In genomic region chr17:1375615-1376014, GRCh38 we compare ENCODE assay signal across 14 cellular contexts. TPM values are rescaled to one million over a fixed set of nuclear protein-coding genes. Genes with fewer than 3 reads are reported as not detected.
DNase-seq lines count a peak whose midpoint lies in the region; ATAC-seq and TF ChIP-seq lines count a peak whose summit lies in the region.
"Had no signal": no experiment of that assay in that cellular context is flagged by ENCODE, and none has a peak within 500 bp of the region (broad histone marks: within the 10 kb centered on the region; RNA-seq: fewer than 3 reads in every experiment).

No MANE protein-coding gene starts in this region.

- H3K27me3 Mint-ChIP-seq in brain: no peaks in the 10 kb centered on the region

- no peak for TF ChIP-seq POLR2A in tibial nerve (IDR thresholded peaks at IDR 0.05)

- H4K91ac ChIP-seq in trophoblast cell (ENCODE audit: low read depth, low read length): no peak overlapping the region

- no peaks in the 10 kb centered on the region for H3K79me1 ChIP-seq in trophoblast cell (ENCODE audit: low read length)

- CTCF ChIA-PET in HEK293 (lab: Yijun Ruan, JAX): interaction anchor here (0.7 to 2.2 kb wide), 3 partner anchors 10 to 15 kb away, joined by 4 to 29 read pairs (median 13); no protein-coding TSS in a partner anchor
- CTCF ChIA-PET in SK-N-SH (lab: Yijun Ruan, JAX): interaction anchor here (8.4 kb wide), 1 partner anchor 10 kb away, joined by 93 read pairs; no protein-coding TSS in a partner anchor

- no peak overlapping the region for H2AK5ac ChIP-seq in trophoblast cell (ENCODE audit: low read length)

- no peak for TF ChIP-seq CTCF in HEK293 (tag by site-specific recombination; IDR thresholded peaks at IDR 0.05)
- TF ChIP-seq CTCF in brain (conservative IDR thresholded peaks at IDR 0.05): no peak
- TF ChIP-seq CTCF in SK-N-SH (IDR thresholded peaks at IDR 0.05): no peak
- no peak for TF ChIP-seq CTCF in tibial nerve (IDR thresholded peaks at IDR 0.05)

- peak overlapping the region in 3 of 5 experiments; percentile 40 to 85 (median 81) for H3K27ac Mint-ChIP-seq in brain

- no peak for ATAC-seq in GM18858 (IDR thresholded peaks at IDR 0.05; ENCODE audit: unreplicated experiment)

- H3K4ac ChIP-seq in trophoblast cell (ENCODE audit: low read depth, low read length): peak overlapping the region; percentile 98

- H4K12ac ChIP-seq in trophoblast cell (ENCODE audit: low read depth, low read length): no peak overlapping the region

- H2BK12ac ChIP-seq in trophoblast cell (ENCODE audit: low read length): no peak overlapping the region

- no peaks in the 10 kb centered on the region for H3K9me2 ChIP-seq in SK-N-SH

- peak overlapping the region; percentile 4 to 58 (median 37); a peak in 13 of 22 replicates for H3K4me2 ChIP-seq in BLaER1 treated with 17β-estradiol and CSF1 and Interleukin-3, amounts not matched to agents 10 nM and 100 nM
- no peak overlapping the region for H3K4me2 ChIP-seq in trophoblast cell (ENCODE audit: low read length)
- H3K4me2 ChIP-seq in SK-N-SH: no peak overlapping the region

- no peak overlapping the region for H3K23ac ChIP-seq in trophoblast cell (ENCODE audit: low read length)

- no peaks in the 10 kb centered on the region for H3K9me3 ChIP-seq in BLaER1 treated with 17β-estradiol and CSF1 and Interleukin-3, amounts not matched to agents 10 nM and 100 nM (replicated peaks in 1 of 11)
- H3K9me3 ChIP-seq in HEK293 (ENCODE audit: control insufficient read depth, insufficient read depth, low read depth, low read length) (no peaks in the 10 kb centered on the region), trophoblast cell (ENCODE audit: insufficient read depth, low read depth, low read length) (peaks cover 2% of the 10 kb centered on the region), SK-N-SH (no peaks in the 10 kb centered on the region), tibial nerve (no peaks in the 10 kb centered on the region)
- H3K9me3 ChIP-seq: MG63 had no signal

- POLR2A ChIA-PET in HEK293 (lab: Yijun Ruan, JAX): no interaction called here
- POLR2A ChIA-PET in SK-N-SH (lab: Yijun Ruan, JAX): no interaction called here

- peaks cover 76 to 100% (median 90%) of the 10 kb centered on the region in 10 experiments for H3K4me1 ChIP-seq in BLaER1 treated with 17β-estradiol and CSF1 and Interleukin-3, amounts not matched to agents 10 nM and 100 nM
- H3K4me1 ChIP-seq in HEK293 (ENCODE audit: control insufficient read depth, insufficient read depth, low read length) (peaks cover 67% of the 10 kb centered on the region), trophoblast cell (ENCODE audit: control insufficient read depth in 1 of 2, insufficient read depth in 2 of 2, low read length in 2 of 2) (peaks cover 8 to 11% of the 10 kb centered on the region in 2 experiments), SK-N-SH (ENCODE audit: control insufficient read depth in 1 of 2, insufficient read depth in 2 of 2, low read depth in 1 of 2, low read length in 1 of 2) (peaks cover 4 to 34% of the 10 kb centered on the region in 2 experiments; a peak in 2 of 4 replicates), tibial nerve (peaks cover 0 to 99% (median 68%) of the 10 kb centered on the region in 4 donors)

- H3K4me3 Mint-ChIP-seq in brain: peak overlapping the region in 1 of 5 experiments; percentile 66

- H3F3A ChIP-seq in SK-N-SH (replicated peaks; ENCODE audit: insufficient read depth): peaks cover 38% of the 10 kb centered on the region

- no CpG with 5 or more reads among the region's 2 CpGs for WGBS in trophoblast cell (ENCODE audit: extremely low coverage, insufficient coverage, insufficient read length)
- WGBS in SK-N-SH (ENCODE audit: low lambda C conversion rate): 45% methylated on average over 2 of the region's 2 CpGs
- WGBS in tibial nerve, 2 donors: 16 to 19% methylated on average over 2 of the region's 2 CpGs

- H3K9me3 Mint-ChIP-seq in brain: no peaks in the 10 kb centered on the region

- H2BK120ac ChIP-seq in trophoblast cell (ENCODE audit: insufficient read depth, low read length, poor library complexity): no peak overlapping the region

- H3K36me3 Mint-ChIP-seq in brain: peaks cover 72% of the 10 kb centered on the region

- peak overlapping the region in 5 of 11 experiments; percentile 1 to 30 (median 5); a peak in 4 of 22 replicates for H3K27ac ChIP-seq in BLaER1 treated with 17β-estradiol and CSF1 and Interleukin-3, amounts not matched to agents 10 nM and 100 nM
- peak overlapping the region; percentile 27; the same call in 1 of the 2 replicates for H3K27ac ChIP-seq in HEK293 (ENCODE audit: extremely low read depth, low read depth, low read length)
- H3K27ac ChIP-seq in trophoblast cell (ENCODE audit: low read depth, low read length): no peak overlapping the region
- no peak overlapping the region for H3K27ac ChIP-seq in SK-N-SH (ENCODE audit: low read depth in 2 of 2, low read length in 1 of 2)
- H3K27ac ChIP-seq in tibial nerve: peak overlapping the region in 2 of 4 donors; percentile 68 to 71

- H3K18ac ChIP-seq in trophoblast cell (ENCODE audit: low read length): no peak overlapping the region

- H3K79me2 ChIP-seq in trophoblast cell (ENCODE audit: control insufficient read depth, insufficient read depth, low read length, poor library complexity): peaks cover 40% of the 10 kb centered on the region
- peaks cover 100% of the 10 kb centered on the region for H3K79me2 ChIP-seq in SK-N-SH (ENCODE audit: insufficient read depth)

- TF ChIP-seq EP300 in SK-N-SH (IDR thresholded peaks at IDR 0.05; ENCODE audit: borderline replicate concordance in 1 of 2, low read depth in 1 of 2, low read length in 1 of 2): no peak
- TF ChIP-seq EP300 in tibial nerve (IDR thresholded peaks at IDR 0.05): no peak

- no peak overlapping the region for H2BK5ac ChIP-seq in trophoblast cell (ENCODE audit: low read depth, low read length, poor library complexity)

- TF ChIP-seq RAD21 in SK-N-SH (IDR thresholded peaks at IDR 0.05; ENCODE audit: low read length): no peak

- H3K36me3 ChIP-seq in BLaER1 treated with 17β-estradiol and CSF1 and Interleukin-3, amounts not matched to agents 10 nM and 100 nM: peaks cover 53 to 100% (median 88%) of the 10 kb centered on the region in 11 experiments
- H3K36me3 ChIP-seq in HEK293 (ENCODE audit: control insufficient read depth in 2 of 2, insufficient read depth in 1 of 2, low read length in 2 of 2): peaks cover 27 to 41% of the 10 kb centered on the region in 2 experiments; a peak in 2 of 3 replicates
- peaks cover 9 to 12% of the 10 kb centered on the region in 2 experiments for H3K36me3 ChIP-seq in trophoblast cell (ENCODE audit: control insufficient read depth in 1 of 2, insufficient read depth in 2 of 2, low read length in 2 of 2)
- H3K36me3 ChIP-seq in SK-N-SH (replicated peaks in 1 of 2; ENCODE audit: control insufficient read depth in 1 of 2, insufficient read depth in 2 of 2, low read length in 1 of 2): peaks cover 2 to 18% of the 10 kb centered on the region in 2 experiments
- peaks cover 0 to 4% (median 0%) of the 10 kb centered on the region in 3 donors for H3K36me3 ChIP-seq in tibial nerve

- no peak overlapping the region for H3K14ac ChIP-seq in trophoblast cell (ENCODE audit: low read length)

- peaks cover 77% of the 10 kb centered on the region for H3K4me1 Mint-ChIP-seq in brain

- H4K20me1 ChIP-seq in BLaER1 treated with 17β-estradiol and CSF1 and Interleukin-3, amounts not matched to agents 10 nM and 100 nM: peaks cover 100% of the 10 kb centered on the region in 11 experiments
- H4K20me1 ChIP-seq in SK-N-SH (ENCODE audit: insufficient read depth): peaks cover 100% of the 10 kb centered on the region

- H4K8ac ChIP-seq in trophoblast cell (ENCODE audit: low read depth, low read length): no peak overlapping the region

- DNase-seq in trophoblast cell (no peak), SK-N-SH (no peak), nucleus accumbens (lab: John Stamatoyannopoulos, UW) (no peak), tibial nerve (ENCODE audit: low spot score in 2 of 2) (no peak)
- DNase-seq: activated CD4-positive, alpha-beta T cell treated with anti-CD3 and anti-CD28 coated beads for 1 hour; erythroblast; MG63; NCI-H510A; SIG-M5; stimulated activated CD4-positive, alpha-beta T cell treated with anti-CD3 and anti-CD28 coated beads, Interleukin-2, amount 100 ng/mL, for 48 hours had no signal

- H3K9ac ChIP-seq in BLaER1 treated with 17β-estradiol and CSF1 and Interleukin-3, amounts not matched to agents 10 nM and 100 nM: peak overlapping the region in 2 of 11 experiments; percentile 51 to 53; a peak in 2 of 22 replicates
- H3K9ac ChIP-seq in trophoblast cell (ENCODE audit: low read length): no peak overlapping the region
- no peak overlapping the region for H3K9ac ChIP-seq in SK-N-SH

- H3K27me3 ChIP-seq in BLaER1 treated with 17β-estradiol and CSF1 and Interleukin-3, amounts not matched to agents 10 nM and 100 nM: no peaks in the 10 kb centered on the region
- H3K27me3 ChIP-seq in trophoblast cell (ENCODE audit: insufficient read depth, low read length): no peaks in the 10 kb centered on the region
- H3K27me3 ChIP-seq in SK-N-SH (ENCODE audit: insufficient read depth): no peaks in the 10 kb centered on the region
- H3K27me3 ChIP-seq in tibial nerve: no peaks in the 10 kb centered on the region
- H3K27me3 ChIP-seq: MG63 had no signal

- H3K4me3 ChIP-seq in BLaER1 treated with 17β-estradiol and CSF1 and Interleukin-3, amounts not matched to agents 10 nM and 100 nM: no peak overlapping the region
- no peak overlapping the region for H3K4me3 ChIP-seq in HEK293 (ENCODE audit: low read depth, low read length)
- no peak overlapping the region for H3K4me3 ChIP-seq in trophoblast cell (ENCODE audit: low read depth, low read length)
- no peak overlapping the region for H3K4me3 ChIP-seq in SK-N-SH (ENCODE audit: low read depth in 2 of 2, low read length in 1 of 2)
- no peak overlapping the region for H3K4me3 ChIP-seq in tibial nerve
- H3K4me3 ChIP-seq: MG63 had no signal

- H2AFZ ChIP-seq in trophoblast cell (ENCODE audit: insufficient read depth, low read length, poor library complexity) (no peak overlapping the region), SK-N-SH (ENCODE audit: low read depth) (no peak overlapping the region)

TF ChIP-seq in HEK293, 187 proteins besides CTCF, POLR2A, EP300 and RAD21 (continues in another document):
- TF ChIP-seq SP2 (tag by site-specific recombination; IDR thresholded peaks at IDR 0.05): no peak
- TF ChIP-seq ZNF521 (tag by site-specific recombination; IDR thresholded peaks at IDR 0.05): no peak
- no peak for TF ChIP-seq ZNF121 (tag by site-specific recombination; IDR thresholded peaks at IDR 0.05)
- TF ChIP-seq ZNF2 (tag by site-specific recombination; IDR thresholded peaks at IDR 0.05): no peak

RNA-seq across cellular contexts. Expression of gene YWHAE, which starts 24.4 kb away (rescaled TPM):
- 1,200 TPM for polyA plus RNA-seq in brain (ENCODE audit: insufficient read depth, low read depth, low replicate concordance)
- 619 and 645 TPM in 2 replicates for polyA plus RNA-seq in trophoblast cell (2013)
- 812 and 1,023 TPM in 2 replicates for polyA plus RNA-seq in SK-N-SH (2012; rRNA removed)
- 1,249 and 1,463 TPM in 2 replicates for polyA plus RNA-seq in SK-N-SH (2012; cell fraction: cytosol; rRNA removed)
- 328 and 363 TPM in 2 replicates for polyA plus RNA-seq in SK-N-SH (2012; cell fraction: nucleus; rRNA removed)
- 100 to 1,000 TPM; 581 to 765 (median 678) TPM for total RNA-seq in tibial nerve

Comparison
In these comparisons a context has a peak if more than half of its experiments do, and no peak if none do; other contexts are left out.
1. H3K4me2 ChIP-seq: peak in BLaER1 treated with 17β-estradiol and CSF1 and Interleukin-3, amounts not matched to agents 10 nM and 100 nM (11 of 11); none in trophoblast cell (single experiment) and SK-N-SH (single experiment).